Comparison of ENCODE assay signal across 16 cellular contexts in the genomic region with DNA sequence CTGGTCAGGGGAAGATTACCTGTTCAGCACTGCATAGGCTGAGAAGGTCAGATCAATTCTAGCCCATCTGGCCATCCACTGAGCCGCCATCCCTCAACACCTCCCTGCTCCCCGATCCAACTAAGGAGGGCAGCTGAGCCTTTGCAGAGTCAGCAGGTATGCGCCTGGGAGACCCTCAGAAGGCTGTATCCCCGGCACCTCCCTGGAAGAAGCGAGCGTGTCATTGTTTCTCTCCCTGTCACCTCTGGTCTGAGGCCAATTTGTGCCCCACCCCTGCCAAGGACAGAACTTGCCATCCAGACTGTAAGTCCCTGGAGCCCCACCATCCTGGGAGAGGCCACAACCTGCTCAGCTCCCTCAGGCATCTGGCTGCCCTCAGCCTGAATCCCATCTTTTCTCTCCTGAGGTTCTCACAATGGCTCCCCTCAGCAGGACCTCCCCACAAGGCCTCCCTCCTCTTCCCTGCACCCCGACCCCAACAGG. TPM values are rescaled to one million over a fixed set of nuclear protein-coding genes. Genes with fewer than 3 reads are reported as not detected.
DNase-seq lines count a peak whose midpoint lies in the region; ATAC-seq and TF ChIP-seq lines count a peak whose summit lies in the region.
"Had no signal": no experiment of that assay in that cellular context is flagged by ENCODE, and none has a peak within 500 bp of the region (broad histone marks: within the 10 kb centered on the region; RNA-seq: fewer than 3 reads in every experiment).

No MANE protein-coding gene starts in this region.

- H3K27ac ChIP-seq in cardiac muscle cell (peak overlapping the region; percentile 43), dorsolateral prefrontal cortex (peak overlapping the region in 36 of 59 donors; percentile 0 to 94 (median 48)), transverse colon (peak overlapping the region; percentile 30 to 97 (median 70))

- no peak for DNase-seq in cardiac muscle cell (ENCODE audit: low read depth in 1 of 2, low spot score in 1 of 2)
- no peak for DNase-seq in left ventricle myocardium superior
- no peak for DNase-seq in dorsolateral prefrontal cortex
- no peak for DNase-seq in neural crest cell (ENCODE audit: low read depth, low spot score)
- no peak for DNase-seq in transverse colon
- no peak for DNase-seq in SKM-1 treated with dmso at 0.1 percent for 144 hours (lab: John Stamatoyannopoulos, UW; ENCODE audit: unreplicated experiment)
- DNase-seq: ACHN; activated CD8-positive, alpha-beta memory T cell treated with anti-CD3 and anti-CD28 coated beads, Interleukin-2, amount 50 U/mL, for 48 hours; amniotic stem cell; midbrain; NCI-H510A; retina had no signal

- H3K4me1 Mint-ChIP-seq in neural crest cell: peaks cover 14% of the 10 kb centered on the region

- TF ChIP-seq POLR2A in transverse colon (IDR thresholded peaks at IDR 0.05) (no peak), GM18505 (IDR thresholded peaks at IDR 0.05; ENCODE audit: borderline replicate concordance, extremely low read depth, insufficient read depth, insufficient read length) (no peak)

- H3K9me3 ChIP-seq in cardiac muscle cell (ENCODE audit: low read depth) (no peaks in the 10 kb centered on the region), transverse colon (no peaks in the 10 kb centered on the region)
- H3K9me3 ChIP-seq: HAP-1 had no signal

- H3K36me3 Mint-ChIP-seq in neural crest cell (ENCODE audit: low read depth): no peaks in the 10 kb centered on the region

- peaks cover 10% of the 10 kb centered on the region for H3K27me3 Mint-ChIP-seq in neural crest cell (ENCODE audit: low read depth)

- peaks cover 10% of the 10 kb centered on the region for H3K4me1 ChIP-seq in cardiac muscle cell (ENCODE audit: low read depth)
- peaks cover 8 to 57% (median 40%) of the 10 kb centered on the region in 4 donors for H3K4me1 ChIP-seq in transverse colon

- no peak overlapping the region for H3K27ac Mint-ChIP-seq in neural crest cell (ENCODE audit: unreplicated experiment)
- H3K27ac Mint-ChIP-seq: WTC11 had no signal

- ATAC-seq in left ventricle myocardium superior (no peak), GM18505 (IDR thresholded peaks at IDR 0.05; ENCODE audit: unreplicated experiment) (no peak), HG03108 (IDR thresholded peaks at IDR 0.05; ENCODE audit: unreplicated experiment) (no peak)
- ATAC-seq: WTC11 had no signal

- WGBS in transverse colon (ENCODE audit: low coverage in 1 of 2), 2 donors: 81% methylated on average over 7 of the region's 7 CpGs; no CpG with 5 or more reads in 1 of the 2 donors

- in situ Hi-C loops in transverse colon (cut with MboI; ENCODE audit: low pct_ligation_motif_present in 1 of 4, low pct_unique_long_range_greater_than_20kb in 1 of 4, low sequenced_read_pairs in 3 of 4): loop anchor here in 2 of 4 donors (10.0 to 25.0 kb wide), 2 partner anchors 161 to 174 kb away; no protein-coding TSS in a partner anchor

- TF ChIP-seq EP300 in transverse colon (IDR thresholded peaks at IDR 0.05; ENCODE audit: low read depth): no peak

- no peak overlapping the region for H3K4me3 ChIP-seq in cardiac muscle cell
- H3K4me3 ChIP-seq in dorsolateral prefrontal cortex: peak overlapping the region in 47 of 59 donors; percentile 3 to 100 (median 93)
- H3K4me3 ChIP-seq in transverse colon: no peak overlapping the region
- H3K4me3 ChIP-seq: HAP-1 had no signal

- TF ChIP-seq CTCF in cardiac muscle cell (IDR thresholded peaks at IDR 0.05; ENCODE audit: low read depth, low read length) (no peak), dorsolateral prefrontal cortex (IDR thresholded peaks at IDR 0.05 in 54 of 56, conservative IDR thresholded peaks at IDR 0.05 in 2 of 56; ENCODE audit: low read depth in 1 of 56, partially characterized antibody in 56 of 56) (no peak), neural crest cell (conservative IDR thresholded peaks at IDR 0.05) (no peak), transverse colon (IDR thresholded peaks at IDR 0.05) (no peak)

- no peaks in the 10 kb centered on the region for H3K36me3 ChIP-seq in cardiac muscle cell
- H3K36me3 ChIP-seq in transverse colon: no peaks in the 10 kb centered on the region

- intact Hi-C loops in left ventricle myocardium superior (cut with micrococcal nuclease) (no loop called here), dorsolateral prefrontal cortex (cut with DNase I) (loop anchor here in 1 of 2 donors (10.0 kb wide), 1 partner anchor 231 kb away; a partner anchor contains a TSS), transverse colon (cut with DNase I; ENCODE audit: low total_unique reads) (no loop called here)

- peak overlapping the region; percentile 49 for H3K4me3 Mint-ChIP-seq in neural crest cell
- H3K4me3 Mint-ChIP-seq: WTC11 had no signal

- H3K27me3 ChIP-seq in cardiac muscle cell (no peaks in the 10 kb centered on the region), dorsolateral prefrontal cortex (no peaks in the 10 kb centered on the region), transverse colon (no peaks in the 10 kb centered on the region)

- no peaks in the 10 kb centered on the region for H3K9me3 Mint-ChIP-seq in neural crest cell

RNA-seq across cellular contexts. Expression of a gene that starts 2.6 kb away (rescaled TPM):
- 187 and 224 TPM in 2 replicates for total RNA-seq in cardiac muscle cell
- 159 and 222 TPM in 2 replicates for polyA plus RNA-seq in cardiac muscle cell
- total RNA-seq in left ventricle myocardium superior: 223 TPM
- 100 to 1,000 TPM in 115 of 120 experiments, 10 to 100 TPM in 5; 66.4 to 198 (median 136) TPM for total RNA-seq in dorsolateral prefrontal cortex
- total RNA-seq in neural crest cell: 31.6 and 36.0 TPM in 2 replicates
- 100 to 1,000 TPM; 167 to 272 (median 265) TPM for total RNA-seq in transverse colon

RNA-seq across cellular contexts. Expression of a gene that starts 25.2 kb away (rescaled TPM):
- 203 and 313 TPM in 2 replicates for total RNA-seq in cardiac muscle cell
- 273 and 388 TPM in 2 replicates for polyA plus RNA-seq in cardiac muscle cell
- total RNA-seq in left ventricle myocardium superior: 222 TPM
- 100 to 1,000 TPM in 8 of 120 experiments, 10 to 100 TPM in 112; 58.3 to 114 (median 80.1) TPM for total RNA-seq in dorsolateral prefrontal cortex
- 91.2 and 92.5 TPM in 2 replicates for total RNA-seq in neural crest cell
- 100 to 1,000 TPM; 158 to 320 (median 207) TPM for total RNA-seq in transverse colon

RNA-seq across cellular contexts. Expression of a gene that starts 25.4 kb away (rescaled TPM):
- total RNA-seq in cardiac muscle cell (11.5 and 18.0 TPM in 2 replicates), left ventricle myocardium superior (19.0 TPM), dorsolateral prefrontal cortex (10 to 100 TPM in 104 of 120 experiments, 1 to 10 TPM in 16; 7.6 to 21.5 (median 13.1) TPM), neural crest cell (40.9 and 42.4 TPM in 2 replicates), transverse colon (10 to 100 TPM in 1 of 4 donors, 1 to 10 TPM in 3; 1.8 to 12.7 (median 8.5) TPM)
- 52.0 and 56.7 TPM in 2 replicates for polyA plus RNA-seq in cardiac muscle cell

RNA-seq across cellular contexts. Expression of a gene that starts 34.4 kb away (rescaled TPM):
- total RNA-seq in cardiac muscle cell (24.0 and 26.1 TPM in 2 replicates), left ventricle myocardium superior (16.2 TPM), dorsolateral prefrontal cortex (10 to 100 TPM; 23.5 to 42.0 (median 33.9) TPM), neural crest cell (49.3 and 50.3 TPM in 2 replicates), transverse colon (10 to 100 TPM in 3 of 4 donors, 1 to 10 TPM in 1; 3.8 to 32.4 (median 26.5) TPM)
- polyA plus RNA-seq in cardiac muscle cell: 29.0 and 29.8 TPM in 2 replicates

RNA-seq across cellular contexts. Expression of a gene that starts 48.5 kb away (rescaled TPM):
- total RNA-seq in cardiac muscle cell (10.3 and 29.5 TPM in 2 replicates), left ventricle myocardium superior (4.4 TPM), dorsolateral prefrontal cortex (10 to 100 TPM; 18.1 to 46.0 (median 28.5) TPM), neural crest cell (37.2 and 40.0 TPM in 2 replicates), transverse colon (1 to 10 TPM; 1.1 to 4.9 (median 2.6) TPM)
- polyA plus RNA-seq in cardiac muscle cell: 7.8 and 9.6 TPM in 2 replicates

Comparison
In these comparisons a context has a peak if more than half of its experiments do, and no peak if none do; other contexts are left out.
1. H3K4me3 ChIP-seq: peak in dorsolateral prefrontal cortex (47 of 59); none in cardiac muscle cell (single experiment) and transverse colon (0 of 4).
2. Peak in every context shown above with its lines, with median percentiles within 50 percentile points of each other: H3K27ac ChIP-seq.